8 cellular contexts compared by ENCODE assay signal in the genomic region with DNA sequence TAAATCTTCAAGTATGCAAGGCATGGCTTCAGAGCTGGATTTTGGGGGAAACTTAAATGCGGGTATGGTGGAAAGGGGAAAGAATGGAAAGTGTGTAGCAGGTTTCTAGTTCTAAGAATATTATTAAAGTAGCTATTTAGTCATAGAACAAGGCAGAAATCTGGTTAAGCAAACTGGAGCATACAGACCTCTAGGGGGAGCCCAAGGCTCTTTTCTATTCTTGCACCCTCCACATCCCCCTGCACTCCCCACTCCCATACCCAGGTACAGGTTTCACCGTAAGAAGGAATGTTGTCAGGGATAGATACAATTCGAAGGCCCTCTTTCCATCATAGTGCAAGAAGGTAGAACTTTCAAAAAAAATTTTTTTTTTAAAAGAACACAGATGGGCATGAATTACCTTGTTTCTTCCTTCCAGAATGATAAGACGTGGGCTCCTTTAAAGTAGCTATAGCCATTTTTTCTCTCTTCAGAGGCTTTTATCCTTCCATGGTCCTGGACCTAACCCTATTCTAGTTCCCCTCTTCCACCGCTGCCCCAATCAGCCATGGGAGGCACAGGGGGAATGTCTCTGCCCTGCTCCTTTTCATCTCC. TPM values are rescaled to one million over a fixed set of nuclear protein-coding genes. Genes with fewer than 3 reads are reported as not detected.
DNase-seq lines count a peak whose midpoint lies in the region; ATAC-seq, FAIRE-seq and TF ChIP-seq lines count a peak whose summit lies in the region.

No MANE protein-coding gene starts in this region.

- DNase-seq in AG04450 (ENCODE audit: low read depth, low spot score) (peak; percentile 3), NCI-H146 treated with DMSO at 0.1 percent for 48 hours (lab: John Stamatoyannopoulos, UW; ENCODE audit: unreplicated experiment) (peak; percentile 2), ascending aorta (ENCODE audit: low spot score in 2 of 2) (no peak), kidney tubule cell (ENCODE audit: low spot score) (peak; percentile 55), GM12891 (ENCODE audit: insufficient read length, low spot score) (no peak)
- DNase-seq in stimulated activated naive CD4-positive, alpha-beta T cell treated with Interleukin-2 at 50 U/mL for 16 hours (lab: John Stamatoyannopoulos, UW): no peak

- no peaks in the 10 kb centered on the region for H3K36me3 ChIP-seq in ascending aorta

- intact Hi-C loops in ascending aorta (cut with DNase I): loop anchor here (5.0 to 10.0 kb wide), 2 partner anchors 262 to 535 kb away; no protein-coding TSS in a partner anchor

- FAIRE-seq in GM12891 (lab: Jason Lieb, UNC): no peak

- no peaks in the 10 kb centered on the region for H3K9me3 ChIP-seq in AG04450 (ENCODE audit: control insufficient read depth, insufficient read depth, low read length)
- no peaks in the 10 kb centered on the region for H3K9me3 ChIP-seq in ascending aorta

- no peak for TF ChIP-seq POLR2A in GM12891 (IDR thresholded peaks at IDR 0.05; ENCODE audit: low read depth, low read length)

- H3K27ac ChIP-seq in AG04450 (ENCODE audit: low read depth, low read length) (no peak overlapping the region), ascending aorta (no peak overlapping the region)

- H3K4me1 ChIP-seq in ascending aorta: no peaks in the 10 kb centered on the region

- H3K4me3 ChIP-seq in AG04450 (ENCODE audit: low read depth, low read length) (no peak overlapping the region), ascending aorta (no peak overlapping the region)

- peak; percentile 85 for ATAC-seq in HG02852 (IDR thresholded peaks at IDR 0.05; ENCODE audit: unreplicated experiment)

- CTCF ChIA-PET in AG04450 (lab: Charles Lee): interaction anchor here (0.6 to 5.1 kb wide), 76 partner anchors 8 to 610 kb away, joined by 3 to 114 read pairs (median 5); no protein-coding TSS in a partner anchor

- no peaks in the 10 kb centered on the region for H3K27me3 ChIP-seq in AG04450 (ENCODE audit: control insufficient read depth, insufficient read depth, low read length)
- no peaks in the 10 kb centered on the region for H3K27me3 ChIP-seq in ascending aorta

- TF ChIP-seq CTCF in AG04450 (IDR thresholded peaks at IDR 0.05; ENCODE audit: low read depth, low read length) (peak; percentile 91), GM12874 (IDR thresholded peaks at IDR 0.05; ENCODE audit: insufficient read depth, low read depth, low read length) (peak; percentile 69), ascending aorta (IDR thresholded peaks at IDR 0.05) (peak in 2 of 3 experiments; percentile 26 to 34)

- POLR2A ChIA-PET in AG04450 (lab: Yijun Ruan, JAX): no interaction called here

TF ChIP-seq in GM12891, 5 proteins besides CTCF, POLR2A, EP300 and RAD21:
- TF ChIP-seq PAX5 (IDR thresholded peaks at IDR 0.05; ENCODE audit: insufficient read depth, low read length, severe bottlenecking): no peak
- no peak for TF ChIP-seq POLR2AphosphoS5 (IDR thresholded peaks at IDR 0.05; ENCODE audit: low read depth, low read length)
- TF ChIP-seq TAF1 (IDR thresholded peaks at IDR 0.05; ENCODE audit: low read depth, low read length): no peak
- no peak for TF ChIP-seq SPI1 (IDR thresholded peaks at IDR 0.05; ENCODE audit: low read depth, low read length)
- TF ChIP-seq POU2F2 (IDR thresholded peaks at IDR 0.05; ENCODE audit: low read depth, low read length): no peak
TF ChIP-seq in GM12891: peak in this region for 0.

RNA-seq across cellular contexts. Expression of a gene that starts 41.5 kb away (rescaled TPM):
- polyA plus RNA-seq in AG04450 (2011; rRNA removed): 65.2 and 82.8 TPM in 2 replicates
- 8.7 and 15.9 TPM in 2 replicates for polyA minus RNA-seq in AG04450 (2011; rRNA and poly(A)+ RNA removed)
- 35.2 TPM for total RNA-seq in ascending aorta
- 43.7 TPM for polyA plus RNA-seq in GM12891 (2012; ENCODE audit: low read depth, missing spikeins)

Comparison
In these comparisons a context has a peak if more than half of its experiments do, and no peak if none do; other contexts are left out.
1. DNase-seq: peak in AG04450 (single experiment), NCI-H146 treated with DMSO at 0.1 percent for 48 hours (single experiment) and kidney tubule cell (single experiment); none in ascending aorta (0 of 2), stimulated activated naive CD4-positive, alpha-beta T cell treated with Interleukin-2 at 50 U/mL for 16 hours (single experiment) and GM12891 (single experiment).
2. CTCF ChIP-seq: peak in every context shown above with its lines; median percentile 91 in AG04450; 69 in GM12874; 30 in ascending aorta.